1 cellular context compared by ENCODE assay signal in the genomic region with DNA sequence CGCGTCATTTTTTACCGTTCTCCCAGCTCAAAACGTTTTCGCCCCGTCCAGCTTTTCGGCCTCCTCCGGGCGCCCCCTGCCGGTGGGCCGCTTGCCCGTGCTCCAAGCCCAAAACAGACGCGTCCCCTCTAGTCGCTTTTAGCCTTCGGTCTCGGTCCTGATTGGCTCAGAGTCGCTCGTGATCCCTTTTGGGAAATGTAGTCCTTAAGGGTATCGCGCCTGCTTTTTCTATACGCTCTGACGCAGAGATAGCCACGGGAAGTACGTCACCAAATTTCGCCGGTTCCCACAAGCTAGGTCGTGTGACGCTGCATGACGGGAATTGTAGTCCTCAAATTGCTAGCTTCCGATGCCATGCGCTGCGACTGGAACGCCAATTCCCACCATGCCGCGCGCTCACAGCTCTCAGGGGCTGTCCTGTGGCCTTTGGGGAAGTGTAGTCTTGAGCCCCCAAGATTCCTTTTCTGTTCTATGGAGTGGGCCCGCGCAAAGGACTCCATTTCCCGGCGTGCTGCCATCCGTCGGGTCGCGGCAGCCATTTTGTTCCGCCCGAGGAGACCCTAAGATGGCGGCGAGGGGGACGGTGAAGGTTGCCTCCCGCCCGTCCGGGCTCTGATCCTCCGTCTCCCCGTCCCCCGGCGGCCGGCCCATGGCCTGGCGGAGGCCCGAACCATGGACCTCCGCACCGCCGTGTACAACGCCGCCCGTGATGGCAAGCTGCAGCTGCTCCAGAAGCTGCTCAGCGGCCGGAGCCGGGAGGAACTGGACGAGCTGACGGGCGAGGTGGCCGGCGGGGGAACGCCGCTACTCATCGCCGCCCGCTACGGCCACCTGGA.
TF ChIP-seq lines count a peak whose summit lies in the region.

A gene with protein sequence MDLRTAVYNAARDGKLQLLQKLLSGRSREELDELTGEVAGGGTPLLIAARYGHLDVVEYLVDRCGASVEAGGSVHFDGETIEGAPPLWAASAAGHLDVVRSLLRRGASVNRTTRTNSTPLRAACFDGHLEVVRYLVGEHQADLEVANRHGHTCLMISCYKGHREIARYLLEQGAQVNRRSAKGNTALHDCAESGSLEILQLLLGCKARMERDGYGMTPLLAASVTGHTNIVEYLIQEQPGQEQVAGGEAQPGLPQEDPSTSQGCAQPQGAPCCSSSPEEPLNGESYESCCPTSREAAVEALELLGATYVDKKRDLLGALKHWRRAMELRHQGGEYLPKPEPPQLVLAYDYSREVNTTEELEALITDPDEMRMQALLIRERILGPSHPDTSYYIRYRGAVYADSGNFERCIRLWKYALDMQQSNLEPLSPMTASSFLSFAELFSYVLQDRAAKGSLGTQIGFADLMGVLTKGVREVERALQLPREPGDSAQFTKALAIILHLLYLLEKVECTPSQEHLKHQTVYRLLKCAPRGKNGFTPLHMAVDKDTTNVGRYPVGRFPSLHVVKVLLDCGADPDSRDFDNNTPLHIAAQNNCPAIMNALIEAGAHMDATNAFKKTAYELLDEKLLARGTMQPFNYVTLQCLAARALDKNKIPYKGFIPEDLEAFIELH (plus strand): TSS at position 552 of the 836 bp plus-strand sequence. CDS start 121 bp downstream, at position 673.

TF ChIP-seq in K562, 482 proteins besides CTCF, POLR2A, EP300 and RAD21 (continued from another document and continues in another):
- TF ChIP-seq BHLHE40 (IDR thresholded peaks at IDR 0.05; ENCODE audit: low read length) (peak; percentile 52), ZNF146 (CRISPR knock-in tag; IDR thresholded peaks at IDR 0.05; ENCODE audit: unreplicated experiment) (no peak), ZNF76 (CRISPR knock-in tag; IDR thresholded peaks at IDR 0.05; ENCODE audit: borderline replicate concordance) (peak; percentile 92; the same call in 1 of the 2 replicates), U2AF1 (optimal IDR thresholded peaks at IDR 0.05; ENCODE audit: low read depth, low read length) (no peak), NFE2 (IDR thresholded peaks at IDR 0.05; ENCODE audit: low read depth) (peak; percentile 41), AFF4 (CRISPR knock-in tag; IDR thresholded peaks at IDR 0.05) (peak; percentile 69; the same call in 1 of the 2 replicates), NFYB (IDR thresholded peaks at IDR 0.05; ENCODE audit: extremely low read depth, insufficient read length) (peak; percentile 76), HCFC1 (IDR thresholded peaks at IDR 0.05; ENCODE audit: low read depth, low read length) (peak; percentile 97), ZFP1 (CRISPR knock-in tag; IDR thresholded peaks at IDR 0.05) (no peak), PHTF2 (CRISPR knock-in tag; IDR thresholded peaks at IDR 0.05) (0 out of 2 replicates have a peak, but pooled peaks have one; percentile 63), ZNF239 (CRISPR knock-in tag; IDR thresholded peaks at IDR 0.05) (peak; percentile 82), ZNF589 (CRISPR knock-in tag; IDR thresholded peaks at IDR 0.05; ENCODE audit: low read depth) (peak; percentile 98), ZBTB17 (CRISPR knock-in tag; IDR thresholded peaks at IDR 0.05) (peak; percentile 93), ZFP36 (IDR thresholded peaks at IDR 0.05; ENCODE audit: low read depth, low read length, partially characterized antibody) (peak; percentile 42), NCOA6 (IDR thresholded peaks at IDR 0.05) (peak; percentile 68; the same call in 1 of the 2 replicates), ZNF174 (CRISPR knock-in tag; IDR thresholded peaks at IDR 0.05) (no peak), SMC3 (conservative IDR thresholded peaks at IDR 0.05; ENCODE audit: insufficient read depth, low read depth, low read length) (peak; percentile 83), ZNF197 (CRISPR knock-in tag; IDR thresholded peaks at IDR 0.05; ENCODE audit: low read depth) (peak; percentile 99), PTTG1 (tag; IDR thresholded peaks at IDR 0.05; ENCODE audit: low read depth) (peak; percentile 77; the same call in 1 of the 2 replicates), ATF6 (CRISPR knock-in tag; IDR thresholded peaks at IDR 0.05) (0 out of 2 replicates have a peak, but pooled peaks have one; percentile 67), CHD2 (IDR thresholded peaks at IDR 0.05; ENCODE audit: low read depth, low read length) (peak; percentile 48; the same call in 1 of the 2 replicates), ZNF354B (CRISPR knock-in tag; IDR thresholded peaks at IDR 0.05) (peak; percentile 69), MXI1 (IDR thresholded peaks at IDR 0.05; ENCODE audit: low read depth, low read length) (peak; percentile 35; the same call in 1 of the 2 replicates), TAF1 (IDR thresholded peaks at IDR 0.05; ENCODE audit: control insufficient read depth, extremely low read depth, insufficient read depth, low read length, severe bottlenecking) (peak; percentile 85), ZBTB12 (CRISPR knock-in tag; IDR thresholded peaks at IDR 0.05) (peak; percentile 98), MED1 (CRISPR knock-in tag; IDR thresholded peaks at IDR 0.05; ENCODE audit: borderline replicate concordance) (no peak)
- TF ChIP-seq, protein P1, sequence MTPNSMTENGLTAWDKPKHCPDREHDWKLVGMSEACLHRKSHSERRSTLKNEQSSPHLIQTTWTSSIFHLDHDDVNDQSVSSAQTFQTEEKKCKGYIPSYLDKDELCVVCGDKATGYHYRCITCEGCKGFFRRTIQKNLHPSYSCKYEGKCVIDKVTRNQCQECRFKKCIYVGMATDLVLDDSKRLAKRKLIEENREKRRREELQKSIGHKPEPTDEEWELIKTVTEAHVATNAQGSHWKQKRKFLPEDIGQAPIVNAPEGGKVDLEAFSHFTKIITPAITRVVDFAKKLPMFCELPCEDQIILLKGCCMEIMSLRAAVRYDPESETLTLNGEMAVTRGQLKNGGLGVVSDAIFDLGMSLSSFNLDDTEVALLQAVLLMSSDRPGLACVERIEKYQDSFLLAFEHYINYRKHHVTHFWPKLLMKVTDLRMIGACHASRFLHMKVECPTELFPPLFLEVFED (CRISPR knock-in tag; conservative IDR thresholded peaks at IDR 0.05) = peak; percentile 88
- TF ChIP-seq, protein P2, sequence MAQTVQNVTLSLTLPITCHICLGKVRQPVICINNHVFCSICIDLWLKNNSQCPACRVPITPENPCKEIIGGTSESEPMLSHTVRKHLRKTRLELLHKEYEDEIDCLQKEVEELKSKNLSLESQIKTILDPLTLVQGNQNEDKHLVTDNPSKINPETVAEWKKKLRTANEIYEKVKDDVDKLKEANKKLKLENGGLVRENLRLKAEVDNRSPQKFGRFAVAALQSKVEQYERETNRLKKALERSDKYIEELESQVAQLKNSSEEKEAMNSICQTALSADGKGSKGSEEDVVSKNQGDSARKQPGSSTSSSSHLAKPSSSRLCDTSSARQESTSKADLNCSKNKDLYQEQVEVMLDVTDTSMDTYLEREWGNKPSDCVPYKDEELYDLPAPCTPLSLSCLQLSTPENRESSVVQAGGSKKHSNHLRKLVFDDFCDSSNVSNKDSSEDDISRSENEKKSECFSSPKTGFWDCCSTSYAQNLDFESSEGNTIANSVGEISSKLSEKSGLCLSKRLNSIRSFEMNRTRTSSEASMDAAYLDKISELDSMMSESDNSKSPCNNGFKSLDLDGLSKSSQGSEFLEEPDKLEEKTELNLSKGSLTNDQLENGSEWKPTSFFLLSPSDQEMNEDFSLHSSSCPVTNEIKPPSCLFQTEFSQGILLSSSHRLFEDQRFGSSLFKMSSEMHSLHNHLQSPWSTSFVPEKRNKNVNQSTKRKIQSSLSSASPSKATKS (CRISPR knock-in tag; IDR thresholded peaks at IDR 0.05) = no peak
- TF ChIP-seq, protein P3, sequence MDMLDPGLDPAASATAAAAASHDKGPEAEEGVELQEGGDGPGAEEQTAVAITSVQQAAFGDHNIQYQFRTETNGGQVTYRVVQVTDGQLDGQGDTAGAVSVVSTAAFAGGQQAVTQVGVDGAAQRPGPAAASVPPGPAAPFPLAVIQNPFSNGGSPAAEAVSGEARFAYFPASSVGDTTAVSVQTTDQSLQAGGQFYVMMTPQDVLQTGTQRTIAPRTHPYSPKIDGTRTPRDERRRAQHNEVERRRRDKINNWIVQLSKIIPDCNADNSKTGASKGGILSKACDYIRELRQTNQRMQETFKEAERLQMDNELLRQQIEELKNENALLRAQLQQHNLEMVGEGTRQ (CRISPR knock-in tag; IDR thresholded peaks at IDR 0.05) = peak; percentile 69
- TF ChIP-seq, protein P4, sequence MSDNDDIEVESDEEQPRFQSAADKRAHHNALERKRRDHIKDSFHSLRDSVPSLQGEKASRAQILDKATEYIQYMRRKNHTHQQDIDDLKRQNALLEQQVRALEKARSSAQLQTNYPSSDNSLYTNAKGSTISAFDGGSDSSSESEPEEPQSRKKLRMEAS (CRISPR knock-in tag; IDR thresholded peaks at IDR 0.05) = peak; percentile 70; the same call in 1 of the 2 replicates
- TF ChIP-seq, protein P5, sequence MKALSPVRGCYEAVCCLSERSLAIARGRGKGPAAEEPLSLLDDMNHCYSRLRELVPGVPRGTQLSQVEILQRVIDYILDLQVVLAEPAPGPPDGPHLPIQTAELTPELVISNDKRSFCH (CRISPR knock-in tag; IDR thresholded peaks at IDR 0.05) = no peak
- TF ChIP-seq, protein P5 (tag; IDR thresholded peaks at IDR 0.05) = peak; percentile 98
- TF ChIP-seq, protein P6, sequence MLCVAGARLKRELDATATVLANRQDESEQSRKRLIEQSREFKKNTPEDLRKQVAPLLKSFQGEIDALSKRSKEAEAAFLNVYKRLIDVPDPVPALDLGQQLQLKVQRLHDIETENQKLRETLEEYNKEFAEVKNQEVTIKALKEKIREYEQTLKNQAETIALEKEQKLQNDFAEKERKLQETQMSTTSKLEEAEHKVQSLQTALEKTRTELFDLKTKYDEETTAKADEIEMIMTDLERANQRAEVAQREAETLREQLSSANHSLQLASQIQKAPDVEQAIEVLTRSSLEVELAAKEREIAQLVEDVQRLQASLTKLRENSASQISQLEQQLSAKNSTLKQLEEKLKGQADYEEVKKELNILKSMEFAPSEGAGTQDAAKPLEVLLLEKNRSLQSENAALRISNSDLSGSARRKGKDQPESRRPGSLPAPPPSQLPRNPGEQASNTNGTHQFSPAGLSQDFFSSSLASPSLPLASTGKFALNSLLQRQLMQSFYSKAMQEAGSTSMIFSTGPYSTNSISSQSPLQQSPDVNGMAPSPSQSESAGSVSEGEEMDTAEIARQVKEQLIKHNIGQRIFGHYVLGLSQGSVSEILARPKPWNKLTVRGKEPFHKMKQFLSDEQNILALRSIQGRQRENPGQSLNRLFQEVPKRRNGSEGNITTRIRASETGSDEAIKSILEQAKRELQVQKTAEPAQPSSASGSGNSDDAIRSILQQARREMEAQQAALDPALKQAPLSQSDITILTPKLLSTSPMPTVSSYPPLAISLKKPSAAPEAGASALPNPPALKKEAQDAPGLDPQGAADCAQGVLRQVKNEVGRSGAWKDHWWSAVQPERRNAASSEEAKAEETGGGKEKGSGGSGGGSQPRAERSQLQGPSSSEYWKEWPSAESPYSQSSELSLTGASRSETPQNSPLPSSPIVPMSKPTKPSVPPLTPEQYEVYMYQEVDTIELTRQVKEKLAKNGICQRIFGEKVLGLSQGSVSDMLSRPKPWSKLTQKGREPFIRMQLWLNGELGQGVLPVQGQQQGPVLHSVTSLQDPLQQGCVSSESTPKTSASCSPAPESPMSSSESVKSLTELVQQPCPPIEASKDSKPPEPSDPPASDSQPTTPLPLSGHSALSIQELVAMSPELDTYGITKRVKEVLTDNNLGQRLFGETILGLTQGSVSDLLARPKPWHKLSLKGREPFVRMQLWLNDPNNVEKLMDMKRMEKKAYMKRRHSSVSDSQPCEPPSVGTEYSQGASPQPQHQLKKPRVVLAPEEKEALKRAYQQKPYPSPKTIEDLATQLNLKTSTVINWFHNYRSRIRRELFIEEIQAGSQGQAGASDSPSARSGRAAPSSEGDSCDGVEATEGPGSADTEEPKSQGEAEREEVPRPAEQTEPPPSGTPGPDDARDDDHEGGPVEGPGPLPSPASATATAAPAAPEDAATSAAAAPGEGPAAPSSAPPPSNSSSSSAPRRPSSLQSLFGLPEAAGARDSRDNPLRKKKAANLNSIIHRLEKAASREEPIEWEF (CRISPR knock-in tag; IDR thresholded peaks at IDR 0.05) = peak; percentile 35; the same call in 1 of the 2 replicates
